1 cellular context compared by ENCODE assay signal in the genomic region with DNA sequence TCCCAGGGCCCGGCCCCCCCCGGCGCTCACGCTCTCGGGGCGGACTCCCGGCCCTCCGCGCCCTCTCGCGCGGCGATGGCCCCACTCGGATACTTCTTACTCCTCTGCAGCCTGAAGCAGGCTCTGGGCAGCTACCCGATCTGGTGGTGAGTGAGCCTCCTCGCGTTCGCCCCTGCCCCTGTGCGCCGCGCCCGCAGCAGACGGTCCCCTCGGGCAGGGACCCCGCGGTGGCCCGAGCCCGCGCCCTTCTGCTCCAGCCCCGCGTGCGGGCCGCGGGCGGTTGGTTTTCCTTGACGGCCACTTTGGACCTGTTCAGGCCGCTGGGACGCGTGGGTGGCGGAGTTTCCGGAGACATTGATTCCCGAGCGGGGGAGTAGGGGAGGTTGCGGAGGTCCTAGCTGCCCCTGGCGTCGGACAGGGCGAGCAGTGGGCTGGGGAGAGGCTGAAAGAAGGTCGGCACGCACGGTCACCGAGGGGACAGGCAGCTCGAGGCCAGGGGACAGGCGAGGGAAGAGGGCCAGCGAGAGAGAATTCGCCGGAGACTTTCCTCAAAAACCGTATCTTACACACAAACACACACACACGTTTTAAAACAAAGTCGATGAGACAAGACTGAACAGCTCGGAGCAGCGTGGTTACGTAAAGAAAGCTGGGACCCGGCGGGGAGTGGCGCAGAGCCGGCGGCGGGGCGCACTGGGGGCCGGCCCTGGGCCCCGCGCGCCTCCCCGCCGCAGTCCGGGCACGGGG.
TF ChIP-seq lines count a peak whose summit lies in the region.

No MANE protein-coding gene starts in this region.

TF ChIP-seq in IMR-90, 13 proteins besides CTCF, POLR2A, EP300 and RAD21:
- TF ChIP-seq NFE2L2 (IDR thresholded peaks at IDR 0.05; ENCODE audit: low read depth, low read length) (no peak), MAZ (IDR thresholded peaks at IDR 0.05; ENCODE audit: borderline replicate concordance, low read depth, low read length) (no peak)
